Comparison of ENCODE assay signal across 8 cellular contexts in genomic region chr22:30968015-30968923, GRCh38. TPM values are rescaled to one million over a fixed set of nuclear protein-coding genes. Genes with fewer than 3 reads are reported as not detected.
A peak's percentile ranks its signal among the peaks of the same experiment; 100 is the strongest.
DNase-seq lines count a peak whose midpoint lies in the region; ATAC-seq and TF ChIP-seq lines count a peak whose summit lies in the region.

Gene MORC2, minus strand, starts transcription at chr22:30968774. Its CDS starts 885 bp downstream, at chr22:30967889.

- H3K4me2 ChIP-seq in skeletal muscle satellite cell (ENCODE audit: low read length), result peak within 1 kb of the TSS; percentile 89

- TF ChIP-seq CTCF in brain (conservative IDR thresholded peaks at IDR 0.05), result no peak

- H3K36me3 ChIP-seq in skeletal muscle satellite cell (ENCODE audit: insufficient read depth, low read length), result peaks cover 28% of the 10 kb centered on the region

- no peaks in the 10 kb centered on the region for H3K9me3 ChIP-seq in skeletal muscle satellite cell (replicated peaks; ENCODE audit: low read length)

- no peak for DNase-seq in activated CD4-positive, alpha-beta T cell treated with anti-CD3 and anti-CD28 coated beads, Interleukin-2, amount 10 ng/mL, durations not matched to agents 24 days and 14 days
- no peak for DNase-seq in activated CD4-positive, alpha-beta T cell treated with anti-CD3 and anti-CD28 coated beads, Interleukin-2, amount 50 U/mL, for 1 hour
- DNase-seq in NCI-H2196 treated with DMSO at 0.1 percent for 48 hours (lab: John Stamatoyannopoulos, UW; ENCODE audit: unreplicated experiment) (peak; percentile 11), iPS-NIHi11 (ENCODE audit: low spot score) (peak; percentile 67)
- DNase-seq in NK-92 treated with Interleukin-12 subunit alpha and Interleukin-12 subunit beta, amount 100 ng/mL, for 24 hours (lab: John Stamatoyannopoulos, UW), result no peak

- H3K27me3 Mint-ChIP-seq in activated CD4-positive, alpha-beta T cell treated with anti-CD3 and anti-CD28 coated beads, Interleukin-2, amount 10 ng/mL, durations not matched to agents 24 days and 14 days, result peaks cover 4% of the 10 kb centered on the region
- H3K27me3 Mint-ChIP-seq in brain, result peaks cover 15% of the 10 kb centered on the region

- peaks cover 19% of the 10 kb centered on the region for H3K9me3 Mint-ChIP-seq in activated CD4-positive, alpha-beta T cell treated with anti-CD3 and anti-CD28 coated beads, Interleukin-2, amount 10 ng/mL, durations not matched to agents 24 days and 14 days
- H3K9me3 Mint-ChIP-seq in brain, result peaks cover 69 to 94% (median 81%) of the 10 kb centered on the region in 5 experiments

- H3K4me3 Mint-ChIP-seq in activated CD4-positive, alpha-beta T cell treated with anti-CD3 and anti-CD28 coated beads, Interleukin-2, amount 10 ng/mL, durations not matched to agents 24 days and 14 days, result peak within 1 kb of the TSS; percentile 98
- H3K4me3 Mint-ChIP-seq in brain, result peak within 1 kb of the TSS; percentile 92 to 97 (median 94)

- H3K36me3 Mint-ChIP-seq in activated CD4-positive, alpha-beta T cell treated with anti-CD3 and anti-CD28 coated beads, Interleukin-2, amount 10 ng/mL, durations not matched to agents 24 days and 14 days (ENCODE audit: low read depth), result peaks cover 83% of the 10 kb centered on the region
- peaks cover 94% of the 10 kb centered on the region for H3K36me3 Mint-ChIP-seq in brain

- H3K27me3 ChIP-seq in skeletal muscle satellite cell (ENCODE audit: control insufficient read depth, insufficient read depth, low read length), result no peaks in the 10 kb centered on the region

- H3K27ac Mint-ChIP-seq in activated CD4-positive, alpha-beta T cell treated with anti-CD3 and anti-CD28 coated beads, Interleukin-2, amount 10 ng/mL, durations not matched to agents 24 days and 14 days, result peak within 1 kb of the TSS; percentile 99
- H3K27ac Mint-ChIP-seq in brain, result peak within 1 kb of the TSS; percentile 97 to 99 (median 98)

- intact Hi-C loops in activated CD4-positive, alpha-beta T cell treated with anti-CD3 and anti-CD28 coated beads, Interleukin-2, amount 10 ng/mL, durations not matched to agents 24 days and 14 days (cut with micrococcal nuclease), result loop anchor here (2.0 to 5.0 kb wide), 6 partner anchors 46 to 1201 kb away; partner anchors contain the start of genes LIMK2, PIK3IP1, RNF185 and UQCR10

- peaks cover 39% of the 10 kb centered on the region for H3K4me1 Mint-ChIP-seq in activated CD4-positive, alpha-beta T cell treated with anti-CD3 and anti-CD28 coated beads, Interleukin-2, amount 10 ng/mL, durations not matched to agents 24 days and 14 days
- peaks cover 83% of the 10 kb centered on the region for H3K4me1 Mint-ChIP-seq in brain

- peak within 1 kb of the TSS; percentile 95 for H3K9ac ChIP-seq in skeletal muscle satellite cell (ENCODE audit: low read depth, low read length)

- H3K4me1 ChIP-seq in skeletal muscle satellite cell (ENCODE audit: control insufficient read depth, insufficient read depth, low read length), result peaks cover 23% of the 10 kb centered on the region

- peak; percentile 17 for ATAC-seq in HG02798 (IDR thresholded peaks at IDR 0.05; ENCODE audit: poor library complexity, unreplicated experiment)

- H3K4me3 ChIP-seq in skeletal muscle satellite cell (ENCODE audit: low read length), result peak within 1 kb of the TSS; percentile 86

RNA-seq across cellular contexts. Expression of gene MORC2, which starts in this region (rescaled TPM):
- total RNA-seq in activated CD4-positive, alpha-beta T cell treated with anti-CD3 and anti-CD28 coated beads, Interleukin-2, amount 10 ng/mL, durations not matched to agents 24 days and 14 days, result 50.6 and 50.8 TPM in 2 replicates
- polyA plus RNA-seq in brain (ENCODE audit: insufficient read depth, low read depth, low replicate concordance), result 32.1 TPM
- 15.9 and 17.7 TPM in 2 replicates for total RNA-seq in skeletal muscle satellite cell (2012; rRNA removed)

Comparison
In these comparisons a context has a peak if more than half of its experiments do, and no peak if none do; other contexts are left out.
1. DNase-seq: peak in NCI-H2196 treated with DMSO at 0.1 percent for 48 hours (single experiment) and iPS-NIHi11 (single experiment); none in activated CD4-positive, alpha-beta T cell treated with anti-CD3 and anti-CD28 coated beads, Interleukin-2, amount 10 ng/mL, durations not matched to agents 24 days and 14 days (single experiment), activated CD4-positive, alpha-beta T cell treated with anti-CD3 and anti-CD28 coated beads, Interleukin-2, amount 50 U/mL, for 1 hour (single experiment) and NK-92 treated with Interleukin-12 subunit alpha and Interleukin-12 subunit beta, amount 100 ng/mL, for 24 hours (single experiment).